ENCODE assay signal across 1 cellular context in genomic region chr2:43230981-43231827, GRCh38.
A peak's percentile ranks its signal among the peaks of the same experiment; 100 is the strongest.
TF ChIP-seq lines count a peak whose summit lies in the region.

No MANE protein-coding gene starts in this region.

TF ChIP-seq in HepG2, 621 proteins besides CTCF, POLR2A, EP300 and RAD21 (continued from another document):
- TF ChIP-seq SNAPC4 (CRISPR knock-in tag; IDR thresholded peaks at IDR 0.05), result no peak
- no peak for TF ChIP-seq ZNF570 (CRISPR knock-in tag; IDR thresholded peaks at IDR 0.05; ENCODE audit: borderline replicate concordance)
- TF ChIP-seq ZBTB39 (CRISPR knock-in tag; IDR thresholded peaks at IDR 0.05), result peak; percentile 14; the same call in 1 of the 2 replicates
- no peak for TF ChIP-seq ZNF235 (CRISPR knock-in tag; IDR thresholded peaks at IDR 0.05; ENCODE audit: borderline replicate concordance)
- no peak for TF ChIP-seq PRDM4 (CRISPR knock-in tag; IDR thresholded peaks at IDR 0.05; ENCODE audit: borderline replicate concordance)
- TF ChIP-seq TBX2 (CRISPR knock-in tag; IDR thresholded peaks at IDR 0.05; ENCODE audit: borderline replicate concordance), result 0 out of 2 replicates have a peak, but pooled peaks have one; percentile 45
- TF ChIP-seq HHEX (CRISPR knock-in tag; IDR thresholded peaks at IDR 0.05), result 0 out of 2 replicates have a peak, but pooled peaks have one; percentile 16
- TF ChIP-seq TEF (CRISPR knock-in tag; IDR thresholded peaks at IDR 0.05), result no peak
- TF ChIP-seq SATB2 (CRISPR knock-in tag; IDR thresholded peaks at IDR 0.05), result no peak
- TF ChIP-seq FOXK2 (IDR thresholded peaks at IDR 0.05), result no peak
- TF ChIP-seq MXI1 (IDR thresholded peaks at IDR 0.05; ENCODE audit: borderline replicate concordance, low read depth, low read length), result no peak
- TF ChIP-seq FUBP1 (CRISPR knock-in tag; IDR thresholded peaks at IDR 0.05; ENCODE audit: borderline replicate concordance), result no peak
- peak; percentile 61 for TF ChIP-seq ZMYM4 (CRISPR knock-in tag; IDR thresholded peaks at IDR 0.05)
- TF ChIP-seq ZBTB42 (CRISPR knock-in tag; IDR thresholded peaks at IDR 0.05), result no peak
- no peak for TF ChIP-seq ZNF354B (CRISPR knock-in tag; IDR thresholded peaks at IDR 0.05)
- TF ChIP-seq NR3C1 (CRISPR knock-in tag; IDR thresholded peaks at IDR 0.05), result no peak
- no peak for TF ChIP-seq ATF6 (CRISPR knock-in tag; conservative IDR thresholded peaks at IDR 0.05)
- no peak for TF ChIP-seq DNMT3B (CRISPR knock-in tag; conservative IDR thresholded peaks at IDR 0.05)
- no peak for TF ChIP-seq ZFP36L1 (CRISPR knock-in tag; IDR thresholded peaks at IDR 0.05)
- TF ChIP-seq FOXP4 (CRISPR knock-in tag; IDR thresholded peaks at IDR 0.05), result peak; percentile 56
- 0 out of 2 replicates have a peak, but pooled peaks have one; percentile 32 for TF ChIP-seq ZNF563 (CRISPR knock-in tag; IDR thresholded peaks at IDR 0.05)
- peak; percentile 41; the same call in 1 of the 2 replicates for TF ChIP-seq ZNF709 (CRISPR knock-in tag; IDR thresholded peaks at IDR 0.05)
- no peak for TF ChIP-seq AFF4 (CRISPR knock-in tag; IDR thresholded peaks at IDR 0.05)
- no peak for TF ChIP-seq ZNF557 (CRISPR knock-in tag; IDR thresholded peaks at IDR 0.05)
- peak; percentile 61; the same call in 1 of the 2 replicates for TF ChIP-seq HMG20A (CRISPR knock-in tag; IDR thresholded peaks at IDR 0.05; ENCODE audit: borderline replicate concordance)
